ENCODE assay signal across 8 cellular contexts in the genomic region with DNA sequence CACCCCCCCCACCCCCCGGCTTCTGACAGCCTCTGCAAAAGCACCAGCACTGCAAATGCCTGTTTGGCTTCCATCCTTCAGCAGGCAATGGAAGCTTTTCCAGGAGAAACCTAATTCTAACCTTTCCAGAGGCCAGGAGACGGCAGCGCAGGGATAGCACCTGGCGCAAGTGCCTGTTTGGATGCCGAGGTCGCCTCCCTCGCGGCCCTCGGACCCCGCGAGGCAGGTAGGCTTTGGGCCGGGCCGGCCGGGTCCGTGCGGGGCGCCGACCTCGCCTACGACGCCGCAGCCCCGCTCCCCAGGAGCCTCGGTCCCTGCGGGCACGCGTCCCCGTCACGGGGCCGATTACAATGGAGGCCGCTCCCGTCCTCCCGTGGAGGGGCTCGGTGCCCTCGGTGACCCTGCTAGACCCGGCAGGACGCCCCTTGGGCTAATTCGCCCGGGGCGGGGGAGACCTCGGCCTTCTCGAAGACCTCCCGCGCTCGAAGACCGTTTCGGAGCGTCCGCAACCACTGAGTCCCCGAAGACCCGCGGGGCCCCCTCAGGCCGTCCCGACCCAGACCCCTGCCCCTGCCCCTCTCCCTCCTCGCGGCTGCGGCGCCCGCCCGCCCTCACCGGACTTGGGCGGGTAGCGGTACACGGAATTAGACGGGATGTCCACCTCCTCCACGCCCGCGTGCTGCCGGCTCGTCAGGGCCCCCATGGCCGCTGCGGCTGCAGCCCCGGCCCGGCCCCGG. TPM values are rescaled to one million over a fixed set of nuclear protein-coding genes. Genes with fewer than 3 reads are reported as not detected.
A peak's percentile ranks its signal among the peaks of the same experiment; 100 is the strongest.
DNase-seq lines count a peak whose midpoint lies in the region; TF ChIP-seq lines count a peak whose summit lies in the region.

No MANE protein-coding gene starts in this region.

- H3K36me3 ChIP-seq in Peyer's patch (no peaks in the 10 kb centered on the region), neutrophil (no peaks in the 10 kb centered on the region), thyroid gland (no peaks in the 10 kb centered on the region)

- H3K4me3 Mint-ChIP-seq in endothelial cell (ENCODE audit: unreplicated experiment): peak overlapping the region; percentile 81

- no peaks in the 10 kb centered on the region for H3K9me3 Mint-ChIP-seq in endothelial cell (ENCODE audit: unreplicated experiment)

- H3K27me3 ChIP-seq in Peyer's patch: no peaks in the 10 kb centered on the region
- H3K27me3 ChIP-seq in neutrophil: peaks cover 89% of the 10 kb centered on the region
- no peaks in the 10 kb centered on the region for H3K27me3 ChIP-seq in thyroid gland

- peaks cover 8% of the 10 kb centered on the region for H3K27me3 Mint-ChIP-seq in endothelial cell (ENCODE audit: unreplicated experiment)

- H3K4me3 ChIP-seq in Peyer's patch (peak overlapping the region; percentile 47 to 77 (median 55)), neutrophil (ENCODE audit: low read depth in 1 of 2, low read length in 1 of 2) (peak overlapping the region; percentile 42 to 53), thyroid gland (replicated peaks in 1 of 3) (peak overlapping the region in 1 of 3 donors; percentile 31)

- TF ChIP-seq CTCF in Peyer's patch (IDR thresholded peaks at IDR 0.05) (no peak), endothelial cell (IDR thresholded peaks at IDR 0.05; ENCODE audit: unreplicated experiment) (no peak), neutrophil (IDR thresholded peaks at IDR 0.05) (no peak), thyroid gland (IDR thresholded peaks at IDR 0.05) (no peak)

- H3K27ac ChIP-seq in Peyer's patch (peak overlapping the region; percentile 58 to 91 (median 78)), neutrophil (no peak overlapping the region), thyroid gland (no peak overlapping the region)

- TF ChIP-seq POLR2A in Peyer's patch (IDR thresholded peaks at IDR 0.05) (no peak), thyroid gland (IDR thresholded peaks at IDR 0.05) (no peak)

- DNase-seq in DMS53 (lab: John Stamatoyannopoulos, UW): peak; percentile 67
- no peak for DNase-seq in DMS53 treated with DMSO at 0.1 percent for 48 hours (lab: John Stamatoyannopoulos, UW; ENCODE audit: unreplicated experiment)
- DNase-seq in Peyer's patch: no peak
- DNase-seq in endothelial cell (ENCODE audit: low spot score): no peak
- DNase-seq in cerebellar nuclear complex (lab: John Stamatoyannopoulos, UW): no peak
- DNase-seq in thyroid gland: no peak
- no peak for DNase-seq in AML-193 (lab: John Stamatoyannopoulos, UW)

- intact Hi-C loops in thyroid gland (cut with DNase I): no loop called here

- H3K4me1 ChIP-seq in Peyer's patch (peaks cover 5 to 16% (median 7%) of the 10 kb centered on the region in 4 donors), neutrophil (ENCODE audit: control insufficient read depth in 1 of 2, insufficient read depth in 1 of 2, low read depth in 1 of 2, low read length in 1 of 2) (peaks cover 13 to 19% of the 10 kb centered on the region in 2 experiments), thyroid gland (peaks cover 11 to 16% of the 10 kb centered on the region in 2 donors)

- H3K36me3 Mint-ChIP-seq in endothelial cell (ENCODE audit: low read depth, unreplicated experiment): no peaks in the 10 kb centered on the region

- H3K4me1 Mint-ChIP-seq in endothelial cell (ENCODE audit: unreplicated experiment): peaks cover 8% of the 10 kb centered on the region

- H3K9me3 ChIP-seq in Peyer's patch (no peaks in the 10 kb centered on the region), neutrophil (no peaks in the 10 kb centered on the region), thyroid gland (no peaks in the 10 kb centered on the region)

- 4 to 12% methylated on average over 9 to 37 of the region's 75 CpGs for WGBS in thyroid gland, 2 donors

- no peak overlapping the region for H3K27ac Mint-ChIP-seq in endothelial cell (ENCODE audit: unreplicated experiment)

RNA-seq across cellular contexts. Expression of gene RNF157, which starts 0.6 kb away (rescaled TPM):
- total RNA-seq in Peyer's patch: 100 to 1,000 TPM in 2 of 4 donors, 10 to 100 TPM in 2; 73.4 to 115 (median 106) TPM
- total RNA-seq in endothelial cell (ENCODE audit: unreplicated experiment): 18.7 TPM
- total RNA-seq in thyroid gland: 1 to 10 TPM; 1.7 to 6.6 (median 4.7) TPM

RNA-seq across cellular contexts. Expression of gene UBALD2, which starts 25.4 kb away (rescaled TPM):
- 10 to 100 TPM; 14.0 to 74.1 (median 50.4) TPM for total RNA-seq in Peyer's patch
- 90.4 TPM for total RNA-seq in endothelial cell (ENCODE audit: unreplicated experiment)
- total RNA-seq in thyroid gland: 10 to 100 TPM in 3 of 4 donors, 1 to 10 TPM in 1; 9.8 to 54.2 (median 22.9) TPM

Comparison
In these comparisons a context has a peak if more than half of its experiments do, and no peak if none do; other contexts are left out.
1. H3K27ac ChIP-seq: peak in Peyer's patch (4 of 4); none in neutrophil (single experiment) and thyroid gland (0 of 3).